16 cellular contexts compared by ENCODE assay signal in the genomic region with DNA sequence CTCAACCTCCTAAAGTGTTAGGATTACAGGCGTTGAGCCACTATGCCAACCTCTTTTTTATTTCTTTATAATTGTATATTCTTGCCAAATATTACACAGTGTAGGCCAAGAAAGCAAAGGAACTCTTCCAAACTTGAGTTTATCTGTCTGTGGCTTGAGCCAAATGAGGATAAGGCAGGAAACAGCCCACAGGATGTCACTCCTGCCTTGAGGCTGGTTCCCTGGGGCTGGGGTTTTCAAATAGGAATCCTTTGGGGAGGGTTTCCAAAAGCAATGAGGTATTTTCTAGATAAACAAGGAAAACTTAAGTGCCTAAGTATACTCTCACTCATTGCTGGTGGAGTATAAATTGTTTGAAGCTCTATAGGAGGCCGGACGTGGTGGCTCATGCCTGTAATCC. TPM values are rescaled to one million over a fixed set of nuclear protein-coding genes. Genes with fewer than 3 reads are reported as not detected.
DNase-seq lines count a peak whose midpoint lies in the region; ATAC-seq and TF ChIP-seq lines count a peak whose summit lies in the region.
"Had no signal": no experiment of that assay in that cellular context is flagged by ENCODE, and none has a peak within 500 bp of the region (broad histone marks: within the 10 kb centered on the region; RNA-seq: fewer than 3 reads in every experiment).

No MANE protein-coding gene starts in this region.

- no peaks in the 10 kb centered on the region for H3K79me2 ChIP-seq in osteoblast (ENCODE audit: insufficient read depth, low read length)

- H3K36me3 ChIP-seq in osteoblast (ENCODE audit: insufficient read depth, low read length), result no peaks in the 10 kb centered on the region

- peaks cover 13% of the 10 kb centered on the region for H4K20me1 ChIP-seq in osteoblast (ENCODE audit: insufficient read depth, low read length)

- no peaks in the 10 kb centered on the region for H3K4me1 ChIP-seq in osteoblast (ENCODE audit: insufficient read depth, low read length)
- H3K4me1 ChIP-seq: BLaER1 had no signal

- ATAC-seq in HG03095 (IDR thresholded peaks at IDR 0.05; ENCODE audit: unreplicated experiment) (no peak), HG03175 (IDR thresholded peaks at IDR 0.05; ENCODE audit: unreplicated experiment) (no peak), GM18907 (IDR thresholded peaks at IDR 0.05; ENCODE audit: unreplicated experiment) (no peak)

- no peak overlapping the region for H3K27ac ChIP-seq in osteoblast (ENCODE audit: low read depth, low read length)
- H3K27ac ChIP-seq: BLaER1, RWPE1, SK-N-MC had no signal

- no peaks in the 10 kb centered on the region for H3K27me3 ChIP-seq in osteoblast (ENCODE audit: insufficient read depth, low read length)
- H3K27me3 ChIP-seq: BLaER1 had no signal

- H2AFZ ChIP-seq in osteoblast (ENCODE audit: low read length), result no peak overlapping the region

- no peaks in the 10 kb centered on the region for H3K9me3 ChIP-seq in osteoblast (ENCODE audit: low read depth, low read length)
- H3K9me3 ChIP-seq: BLaER1 had no signal

- no peak overlapping the region for H3K4me3 ChIP-seq in AG09309 (ENCODE audit: control insufficient read depth, low read depth, low read length)
- no peak overlapping the region for H3K4me3 ChIP-seq in fibroblast of the aortic adventitia (ENCODE audit: low read depth, low read length)
- no peak overlapping the region for H3K4me3 ChIP-seq in osteoblast (ENCODE audit: insufficient read depth, low read length)
- H3K4me3 ChIP-seq: BLaER1, SK-N-MC had no signal

- H3K4me2 ChIP-seq in osteoblast (ENCODE audit: insufficient read depth, low read length), result no peak overlapping the region
- H3K4me2 ChIP-seq: BLaER1 had no signal

- DNase-seq in AG09309 (ENCODE audit: low read depth), result no peak
- peak; percentile 11 for DNase-seq in RPMI7951 (ENCODE audit: low read depth)
- peak; percentile 71 for DNase-seq in fibroblast of the aortic adventitia (ENCODE audit: low read depth)
- DNase-seq in osteoblast (ENCODE audit: insufficient read length, low spot score, missing footprints), result no peak
- DNase-seq in AG20443 (ENCODE audit: low spot score), result no peak
- DNase-seq: H7, NCI-H1436 treated with DMSO at 0.1 percent for 48 hours, NCI-H2081, NCI-H2227 treated with DMSO at 0.1 percent for 48 hours, NCI-H526 had no signal

- TF ChIP-seq CTCF in AG09309 (IDR thresholded peaks at IDR 0.05; ENCODE audit: control insufficient read depth, insufficient read depth, low read depth, low read length, missing control alignments) (peak; percentile 18), fibroblast of the aortic adventitia (IDR thresholded peaks at IDR 0.05; ENCODE audit: insufficient read depth, low read length) (no peak), osteoblast (IDR thresholded peaks at IDR 0.05; ENCODE audit: extremely low read depth, low read depth, low read length) (peak; percentile 7)

RNA-seq across cellular contexts. Expression of a gene that starts 56.4 kb away (rescaled TPM):
- 16.4 and 21.3 TPM in 2 replicates for total RNA-seq in RPMI7951 (2014; rRNA removed; shearing (Covaris generic))
- total RNA-seq in fibroblast of the aortic adventitia (ENCODE audit: low replicate concordance) (42.0 and 50.3 TPM in 2 replicates), osteoblast (47.4 and 52.2 TPM in 2 replicates)

Comparison
In these comparisons a context has a peak if more than half of its experiments do, and no peak if none do; other contexts are left out.
1. DNase-seq: peak in RPMI7951 (single experiment) and fibroblast of the aortic adventitia (single experiment); none in AG09309 (single experiment), osteoblast (single experiment) and AG20443 (single experiment).